ENCODE assay signal across 13 cellular contexts in genomic region chr2:74602553-74603281, GRCh38. TPM values are rescaled to one million over a fixed set of nuclear protein-coding genes. Genes with fewer than 3 reads are reported as not detected.
DNase-seq lines count a peak whose midpoint lies in the region; ATAC-seq and TF ChIP-seq lines count a peak whose summit lies in the region.
"Had no signal": no experiment of that assay in that cellular context is flagged by ENCODE, and none has a peak within 500 bp of the region (broad histone marks: within the 10 kb centered on the region; RNA-seq: fewer than 3 reads in every experiment).

No MANE protein-coding gene starts in this region.

- DNase-seq in GM03348 (ENCODE audit: low spot score) (peak; percentile 52), M059J (ENCODE audit: low read depth) (peak; percentile 83), choroid plexus epithelial cell (ENCODE audit: low read depth) (peak; percentile 37), mesenteric fat pad (ENCODE audit: low spot score) (no peak), iPS-NIHi11 (ENCODE audit: low spot score) (no peak), amniotic stem cell (lab: John Stamatoyannopoulos, UW) (no peak)
- no peak for DNase-seq in natural killer cell treated with Interleukin-12 subunit alpha and Interleukin-12 subunit beta and Interleukin-15 and Interleukin-18, amount 100 ng/mL, for 72 hours (ENCODE audit: low spot score)
- DNase-seq: hippocampal formation, lower lobe of right lung, NCI-H2081 treated with DMSO at 0.1 percent for 48 hours had no signal

- no peaks in the 10 kb centered on the region for H3K9me3 Mint-ChIP-seq in natural killer cell treated with Interleukin-12 subunit alpha and Interleukin-12 subunit beta and Interleukin-15 and Interleukin-18, amount 100 ng/mL, for 72 hours
- H3K9me3 Mint-ChIP-seq: brain, neural progenitor cell had no signal

- no peak for TF ChIP-seq CTCF in choroid plexus epithelial cell (conservative IDR thresholded peaks at IDR 0.05; ENCODE audit: low read depth, low read length)

- peak; percentile 69 to 84 for ATAC-seq in natural killer cell treated with Interleukin-12 subunit alpha and Interleukin-12 subunit beta and Interleukin-15 and Interleukin-18, amount 100 ng/mL, for 72 hours
- ATAC-seq: lower lobe of right lung had no signal

- peaks cover 12 to 15% of the 10 kb centered on the region in 2 donors for H3K4me1 Mint-ChIP-seq in natural killer cell treated with Interleukin-12 subunit alpha and Interleukin-12 subunit beta and Interleukin-15 and Interleukin-18, amount 100 ng/mL, for 72 hours (ENCODE audit: low read depth in 2 of 2)
- H3K4me1 Mint-ChIP-seq: brain, neural progenitor cell had no signal

- H3K4me3 ChIP-seq in choroid plexus epithelial cell (ENCODE audit: low read depth, low read length) = no peak overlapping the region
- H3K4me3 ChIP-seq: lower lobe of right lung, neural progenitor cell had no signal

- H3K27me3 Mint-ChIP-seq in natural killer cell treated with Interleukin-12 subunit alpha and Interleukin-12 subunit beta and Interleukin-15 and Interleukin-18, amount 100 ng/mL, for 72 hours = peaks cover 16 to 25% of the 10 kb centered on the region in 2 donors

- H3K4me3 Mint-ChIP-seq in natural killer cell treated with Interleukin-12 subunit alpha and Interleukin-12 subunit beta and Interleukin-15 and Interleukin-18, amount 100 ng/mL, for 72 hours = peak overlapping the region; percentile 58
- H3K4me3 Mint-ChIP-seq: brain, neural progenitor cell had no signal

- H3K27ac Mint-ChIP-seq in natural killer cell treated with Interleukin-12 subunit alpha and Interleukin-12 subunit beta and Interleukin-15 and Interleukin-18, amount 100 ng/mL, for 72 hours = peak overlapping the region; percentile 1 to 59
- H3K27ac Mint-ChIP-seq: brain, neural progenitor cell had no signal

- no peaks in the 10 kb centered on the region for H3K36me3 Mint-ChIP-seq in natural killer cell treated with Interleukin-12 subunit alpha and Interleukin-12 subunit beta and Interleukin-15 and Interleukin-18, amount 100 ng/mL, for 72 hours
- H3K36me3 Mint-ChIP-seq: brain, neural progenitor cell had no signal

RNA-seq across cellular contexts. Expression of gene M1AP, which starts 45.4 kb away (rescaled TPM):
- total RNA-seq in M059J (2014; rRNA removed; shearing (Covaris generic)) = not detected in 2 replicates
- not detected for total RNA-seq in natural killer cell treated with Interleukin-12 subunit alpha and Interleukin-12 subunit beta and Interleukin-15 and Interleukin-18, amount 100 ng/mL, for 72 hours
- 0.32 TPM for total RNA-seq in mesenteric fat pad
- total RNA-seq: temporal lobe had no signal

RNA-seq across cellular contexts. Expression of gene DOK1, which starts 48.2 kb away (rescaled TPM):
- total RNA-seq in M059J (2014; rRNA removed; shearing (Covaris generic)) = 7.5 and 13.3 TPM in 2 replicates
- 10 to 100 TPM; 27.4 to 34.4 TPM for total RNA-seq in natural killer cell treated with Interleukin-12 subunit alpha and Interleukin-12 subunit beta and Interleukin-15 and Interleukin-18, amount 100 ng/mL, for 72 hours
- total RNA-seq in mesenteric fat pad = 38.2 TPM

RNA-seq across cellular contexts. Expression of gene LOXL3, which starts 49.0 kb away (rescaled TPM):
- total RNA-seq in M059J (2014; rRNA removed; shearing (Covaris generic)) = 43.9 and 66.9 TPM in 2 replicates
- 1 to 10 TPM; 1.2 to 2.7 TPM for total RNA-seq in natural killer cell treated with Interleukin-12 subunit alpha and Interleukin-12 subunit beta and Interleukin-15 and Interleukin-18, amount 100 ng/mL, for 72 hours
- total RNA-seq in mesenteric fat pad = 8.2 TPM

RNA-seq across cellular contexts. Expression of gene SEMA4F, which starts 51.3 kb away (rescaled TPM):
- 7.3 and 7.6 TPM in 2 replicates for total RNA-seq in M059J (2014; rRNA removed; shearing (Covaris generic))
- 1 to 10 TPM; 2.0 to 5.3 TPM for total RNA-seq in natural killer cell treated with Interleukin-12 subunit alpha and Interleukin-12 subunit beta and Interleukin-15 and Interleukin-18, amount 100 ng/mL, for 72 hours
- 6.6 TPM for total RNA-seq in mesenteric fat pad

Comparison
In these comparisons a context has a peak if more than half of its experiments do, and no peak if none do; other contexts are left out.
1. DNase-seq: peak in GM03348 (single experiment), M059J (single experiment) and choroid plexus epithelial cell (single experiment); none in natural killer cell treated with Interleukin-12 subunit alpha and Interleukin-12 subunit beta and Interleukin-15 and Interleukin-18, amount 100 ng/mL, for 72 hours (single experiment), mesenteric fat pad (single experiment), iPS-NIHi11 (single experiment) and amniotic stem cell (single experiment).